ENCODE assay signal across 1 cellular context in the genomic region with DNA sequence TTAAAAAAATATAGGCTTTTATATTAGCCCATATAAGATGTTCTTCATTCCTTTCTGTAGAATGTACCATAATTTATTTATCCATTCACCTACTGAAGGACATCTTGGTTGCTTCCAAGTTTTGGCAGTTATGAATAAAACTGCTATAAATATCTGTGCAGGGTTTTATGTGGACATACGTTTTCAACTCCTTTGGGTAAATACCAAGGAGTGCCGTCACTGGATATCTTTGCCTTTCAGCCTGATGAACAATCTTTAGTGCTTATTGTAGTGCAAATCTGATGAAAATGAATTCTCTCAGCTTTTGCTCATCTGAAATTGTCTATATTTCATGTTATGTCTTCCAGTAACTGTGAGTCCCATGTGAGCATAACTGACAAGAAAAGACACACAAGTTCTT.
TF ChIP-seq lines count a peak whose summit lies in the region.

No MANE protein-coding gene starts in this region.

TF ChIP-seq in GM12878, 131 proteins besides CTCF, POLR2A, EP300 and RAD21 (continued from another document):
- TF ChIP-seq BHLHE40 (IDR thresholded peaks at IDR 0.05; ENCODE audit: borderline replicate concordance in 1 of 2, low read depth in 2 of 2, low read length in 1 of 2) (no peak), RBBP5 (conservative IDR thresholded peaks at IDR 0.05) (no peak), CREM (IDR thresholded peaks at IDR 0.05; ENCODE audit: low read depth) (no peak), RUNX3 (IDR thresholded peaks at IDR 0.05; ENCODE audit: low read length) (no peak), ZNF207 (IDR thresholded peaks at IDR 0.05; ENCODE audit: borderline replicate concordance) (no peak), LARP7 (IDR thresholded peaks at IDR 0.05) (no peak), MTA3 (IDR thresholded peaks at IDR 0.05; ENCODE audit: borderline replicate concordance, low read length) (no peak), MYC (IDR thresholded peaks at IDR 0.05; ENCODE audit: insufficient read depth, insufficient read length, insufficient replicate concordance, low read length, severe bottlenecking) (no peak), TAF1 (IDR thresholded peaks at IDR 0.05; ENCODE audit: borderline replicate concordance, low read depth, low read length) (no peak), DPF2 (IDR thresholded peaks at IDR 0.05) (no peak), MXI1 (IDR thresholded peaks at IDR 0.05; ENCODE audit: low read depth, low read length) (no peak), GATAD2B (conservative IDR thresholded peaks at IDR 0.05; ENCODE audit: low read depth) (no peak), RFX5 (IDR thresholded peaks at IDR 0.05; ENCODE audit: low read depth, low read length) (no peak), JUND (IDR thresholded peaks at IDR 0.05; ENCODE audit: low read depth, low read length) (no peak)
- TF ChIP-seq, protein P1, sequence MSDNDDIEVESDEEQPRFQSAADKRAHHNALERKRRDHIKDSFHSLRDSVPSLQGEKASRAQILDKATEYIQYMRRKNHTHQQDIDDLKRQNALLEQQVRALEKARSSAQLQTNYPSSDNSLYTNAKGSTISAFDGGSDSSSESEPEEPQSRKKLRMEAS (IDR thresholded peaks at IDR 0.05; ENCODE audit: low read depth, low read length) = no peak
